ENCODE assay signal across 27 cellular contexts in genomic region chr1:156836892-156837291, GRCh38. TPM values are rescaled to one million over a fixed set of nuclear protein-coding genes. Genes with fewer than 3 reads are reported as not detected.
A peak's percentile ranks its signal among the peaks of the same experiment; 100 is the strongest.
DNase-seq lines count a peak whose midpoint lies in the region; ATAC-seq, FAIRE-seq and TF ChIP-seq lines count a peak whose summit lies in the region.
"Had no signal": no experiment of that assay in that cellular context is flagged by ENCODE, and none has a peak within 500 bp of the region (broad histone marks: within the 10 kb centered on the region; RNA-seq: fewer than 3 reads in every experiment).

No MANE protein-coding gene starts in this region.

- WGBS in H1 (ENCODE audit: extremely low coverage in 1 of 2, insufficient coverage in 1 of 2, insufficient read length in 1 of 2, insufficient replicate concordance in 2 of 2, low coverage in 1 of 2, low lambda C conversion rate in 2 of 2, missing lambda C conversion rate in 1 of 2), 2 experiments, result 89% methylated on average over 4 of the region's 4 CpGs; no CpG with 5 or more reads in 1 of the 2 experiments

- no peak for DNase-seq in activated CD4-positive, alpha-beta T cell treated with anti-CD3 and anti-CD28 coated beads, Interleukin-2, amount 10 ng/mL, durations not matched to agents 24 days and 14 days
- DNase-seq in activated CD4-positive, alpha-beta T cell treated with anti-CD3 and anti-CD28 coated beads, Interleukin-2, amount 50 U/mL, for 4 hours, result no peak
- no peak for DNase-seq in CD4-positive, CD25-positive, alpha-beta regulatory T cell
- DNase-seq in T-helper 17 cell (no peak), H1 (ENCODE audit: low read depth in 1 of 2, low spot score in 2 of 2) (no peak)
- DNase-seq: AML-193, C1 segment of cervical spinal cord, Calu3, DMS153, IMR-90, NCI-H1105, NCI-H146, NCI-H2029, NCI-H226, NCI-H510A treated with DMSO at 0.1 percent for 48 hours, NCI-H82, Peyer's patch had no signal

- intact Hi-C loops in activated CD4-positive, alpha-beta T cell treated with anti-CD3 and anti-CD28 coated beads, Interleukin-2, amount 10 ng/mL, durations not matched to agents 24 days and 14 days (cut with micrococcal nuclease), result loop anchor here (1.0 to 5.0 kb wide), 3 partner anchors 21 to 85 kb away; partner anchors contain the start of genes LRRC71 and SH2D2A

- H3K27me3 Mint-ChIP-seq in activated CD4-positive, alpha-beta T cell treated with anti-CD3 and anti-CD28 coated beads, Interleukin-2, amount 10 ng/mL, durations not matched to agents 24 days and 14 days, result peaks cover 7% of the 10 kb centered on the region
- H3K27me3 Mint-ChIP-seq in CD4-positive, CD25-positive, alpha-beta regulatory T cell, result peaks cover 6% of the 10 kb centered on the region
- peaks cover 39% of the 10 kb centered on the region for H3K27me3 Mint-ChIP-seq in T-helper 17 cell

- no peaks in the 10 kb centered on the region for H3K36me3 ChIP-seq in CD4-positive, CD25-positive, alpha-beta regulatory T cell (ENCODE audit: control insufficient read depth, insufficient read depth, low read length)
- no peaks in the 10 kb centered on the region for H3K36me3 ChIP-seq in H1 (ENCODE audit: control insufficient read depth in 2 of 4, insufficient read depth in 4 of 4, low read length in 3 of 4)
- H3K36me3 ChIP-seq: HAP-1, Peyer's patch had no signal

- H2BK20ac ChIP-seq in H1 (ENCODE audit: low read length), result no peak overlapping the region

- H3K9me3 ChIP-seq in CD4-positive, CD25-positive, alpha-beta regulatory T cell (ENCODE audit: control insufficient read depth in 2 of 2, low read length in 2 of 2), result no peaks in the 10 kb centered on the region
- H3K9me3 ChIP-seq in T-helper 17 cell (ENCODE audit: control insufficient read depth, low read length, poor library complexity, severe bottlenecking), result no peaks in the 10 kb centered on the region
- no peaks in the 10 kb centered on the region for H3K9me3 ChIP-seq in H1 (ENCODE audit: insufficient read depth in 2 of 2, low read depth in 1 of 2, low read length in 1 of 2)
- H3K9me3 ChIP-seq: HAP-1, Peyer's patch had no signal

- no peak overlapping the region for H3K27ac ChIP-seq in CD4-positive, CD25-positive, alpha-beta regulatory T cell (ENCODE audit: insufficient read depth, low read length, poor library complexity, severe bottlenecking)
- H3K27ac ChIP-seq in H1 (ENCODE audit: low read depth, low read length), result no peak overlapping the region
- H3K27ac ChIP-seq: Peyer's patch had no signal

- no peak overlapping the region for H2BK5ac ChIP-seq in H1 (ENCODE audit: low read depth, low read length)

- no peak overlapping the region for H3K14ac ChIP-seq in H1 (ENCODE audit: insufficient read length)

- H3K4ac ChIP-seq in H1 (replicated peaks; ENCODE audit: insufficient read length, low read depth, low read length), result no peak overlapping the region

- no peak overlapping the region for H3K4me3 ChIP-seq in CD4-positive, CD25-positive, alpha-beta regulatory T cell (ENCODE audit: low read depth, low read length)
- no peak overlapping the region for H3K4me3 ChIP-seq in H1 (ENCODE audit: extremely low read depth in 1 of 4, insufficient read depth in 2 of 4, low read depth in 3 of 4, low read length in 4 of 4)
- H3K4me3 ChIP-seq: HAP-1, Peyer's patch had no signal

- H2BK12ac ChIP-seq in H1 (ENCODE audit: low read depth, low read length), result 0 out of 2 replicates have a peak overlapping the region, but pooled peaks have one; percentile 27

- H2AFZ ChIP-seq in H1 (ENCODE audit: low read length), result no peak overlapping the region

- H3K79me1 ChIP-seq in H1 (ENCODE audit: low read depth, low read length), result no peaks in the 10 kb centered on the region

- H2BK15ac ChIP-seq in H1 (ENCODE audit: low read length), result no peak overlapping the region

- POLR2A ChIA-PET in H1 (lab: Charles Lee; ENCODE audit: partially characterized antibody), result no interaction called here

- H3K4me1 ChIP-seq in CD4-positive, CD25-positive, alpha-beta regulatory T cell (ENCODE audit: control insufficient read depth, insufficient read depth, low read length, poor library complexity, severe bottlenecking), result peaks cover 22% of the 10 kb centered on the region
- peaks cover 0 to 2% (median 2%) of the 10 kb centered on the region in 4 experiments; a peak in 3 of 7 replicates for H3K4me1 ChIP-seq in H1 (replicated peaks in 1 of 4; ENCODE audit: control insufficient read depth in 3 of 4, insufficient read depth in 4 of 4, low read length in 3 of 4)
- H3K4me1 ChIP-seq: HAP-1, Peyer's patch had no signal

- no peaks in the 10 kb centered on the region for H3K36me3 Mint-ChIP-seq in activated CD4-positive, alpha-beta T cell treated with anti-CD3 and anti-CD28 coated beads, Interleukin-2, amount 10 ng/mL, durations not matched to agents 24 days and 14 days (ENCODE audit: low read depth)
- no peaks in the 10 kb centered on the region for H3K36me3 Mint-ChIP-seq in CD4-positive, CD25-positive, alpha-beta regulatory T cell
- H3K36me3 Mint-ChIP-seq in T-helper 17 cell (ENCODE audit: low read depth), result peaks cover 9% of the 10 kb centered on the region
- H3K36me3 Mint-ChIP-seq: CD8-positive, alpha-beta memory T cell had no signal

- no peak overlapping the region for H3K56ac ChIP-seq in H1 (replicated peaks; ENCODE audit: insufficient read length, low read depth, low read length)

- H3K27ac Mint-ChIP-seq in activated CD4-positive, alpha-beta T cell treated with anti-CD3 and anti-CD28 coated beads, Interleukin-2, amount 10 ng/mL, durations not matched to agents 24 days and 14 days, result peak overlapping the region; percentile 89
- H3K27ac Mint-ChIP-seq in CD4-positive, CD25-positive, alpha-beta regulatory T cell, result peak overlapping the region in 2 of 3 donors; percentile 42 to 94
- peak overlapping the region; percentile 53 for H3K27ac Mint-ChIP-seq in T-helper 17 cell

- no peak for TF ChIP-seq RAD21 in H1 (IDR thresholded peaks at IDR 0.05 in 1 of 2, conservative IDR thresholded peaks at IDR 0.05 in 1 of 2; ENCODE audit: low read depth in 2 of 2, low read length in 2 of 2)

- H2AK5ac ChIP-seq in H1 (ENCODE audit: low read depth, low read length), result no peak overlapping the region

- no peaks in the 10 kb centered on the region for H3K23me2 ChIP-seq in H1 (ENCODE audit: low read depth, low read length)

- no peak overlapping the region for H3K23ac ChIP-seq in H1 (ENCODE audit: insufficient read length)

- H3K27me3 ChIP-seq in CD4-positive, CD25-positive, alpha-beta regulatory T cell (ENCODE audit: control insufficient read depth, insufficient read depth, low read length), result no peaks in the 10 kb centered on the region
- H3K27me3 ChIP-seq in H1 (replicated peaks in 1 of 4; ENCODE audit: control insufficient read depth in 3 of 4, extremely low read depth in 1 of 4, insufficient read depth in 3 of 4, low read length in 3 of 4), result peaks cover 0 to 5% (median 3%) of the 10 kb centered on the region in 4 experiments; a peak in 4 of 7 replicates
- H3K27me3 ChIP-seq: Peyer's patch had no signal

- H3K9ac ChIP-seq in H1 (replicated peaks in 1 of 4; ENCODE audit: extremely low read depth in 1 of 4, low read depth in 3 of 4, low read length in 3 of 4), result no peak overlapping the region

- no peaks in the 10 kb centered on the region for H4K20me1 ChIP-seq in H1 (replicated peaks in 1 of 2; ENCODE audit: control insufficient read depth in 1 of 2, insufficient read depth in 2 of 2, low read length in 2 of 2)

- no peak for TF ChIP-seq EP300 in H1 (IDR thresholded peaks at IDR 0.05; ENCODE audit: borderline replicate concordance in 1 of 2, low read depth in 2 of 2, low read length in 2 of 2)

- no peak overlapping the region for H4K5ac ChIP-seq in H1 (ENCODE audit: insufficient read length, low read depth, low read length)

- no peak overlapping the region for H2BK120ac ChIP-seq in H1 (replicated peaks; ENCODE audit: low read depth, low read length)

- H3K18ac ChIP-seq in H1 (ENCODE audit: extremely low read depth, low read length), result no peak overlapping the region

- H4K8ac ChIP-seq in H1 (ENCODE audit: extremely low read depth, insufficient read depth, low read length), result no peak overlapping the region

- H3K4me2 ChIP-seq in H1 (ENCODE audit: insufficient read depth in 1 of 2, low read depth in 2 of 2, low read length in 2 of 2), result no peak overlapping the region

- no peak overlapping the region for H4K91ac ChIP-seq in H1 (replicated peaks; ENCODE audit: insufficient read length, low read length)

- no peak for TF ChIP-seq CTCF in H1 (IDR thresholded peaks at IDR 0.05; ENCODE audit: control extremely low read depth in 1 of 3, insufficient read depth in 1 of 3, low read depth in 1 of 3, low read length in 3 of 3)

- H3K79me2 ChIP-seq in H1 (ENCODE audit: control insufficient read depth in 1 of 2, insufficient read depth in 2 of 2, low read length in 2 of 2), result no peaks in the 10 kb centered on the region

- CTCF ChIA-PET in H1 (lab: Charles Lee; ENCODE audit: partially characterized antibody), result interaction anchor here (1.0 to 22.0 kb wide), 20 partner anchors 11 to 216 kb away, joined by 3 to 556 read pairs (median 10); partner anchors contain the start of genes INSRR, LRRC71, NTRK1 and PEAR1

- peak overlapping the region; percentile 52 for H3K4me3 Mint-ChIP-seq in activated CD4-positive, alpha-beta T cell treated with anti-CD3 and anti-CD28 coated beads, Interleukin-2, amount 10 ng/mL, durations not matched to agents 24 days and 14 days
- H3K4me3 Mint-ChIP-seq in CD4-positive, CD25-positive, alpha-beta regulatory T cell, result no peak overlapping the region
- no peak overlapping the region for H3K4me3 Mint-ChIP-seq in T-helper 17 cell
- H3K4me3 Mint-ChIP-seq: CD8-positive, alpha-beta memory T cell had no signal

- no peak for TF ChIP-seq POLR2A in H1 (IDR thresholded peaks at IDR 0.05; ENCODE audit: control extremely low read depth in 1 of 2, low read depth in 2 of 2, low read length in 2 of 2)

- no peak for FAIRE-seq in H1 (lab: Jason Lieb, UNC)
- FAIRE-seq: GM19239 had no signal

- no peak for ATAC-seq in CD4-positive, CD25-positive, alpha-beta regulatory T cell (ENCODE audit: low read depth in 2 of 2)
- ATAC-seq in T-helper 17 cell (no peak), GM21360 (IDR thresholded peaks at IDR 0.05; ENCODE audit: unreplicated experiment) (no peak), HG03378 (IDR thresholded peaks at IDR 0.05; ENCODE audit: unreplicated experiment) (no peak), GM19467 (IDR thresholded peaks at IDR 0.05; ENCODE audit: unreplicated experiment) (no peak)

- H3K9me3 Mint-ChIP-seq in activated CD4-positive, alpha-beta T cell treated with anti-CD3 and anti-CD28 coated beads, Interleukin-2, amount 10 ng/mL, durations not matched to agents 24 days and 14 days, result no peaks in the 10 kb centered on the region
- H3K9me3 Mint-ChIP-seq in CD4-positive, CD25-positive, alpha-beta regulatory T cell, result no peaks in the 10 kb centered on the region
- H3K9me3 Mint-ChIP-seq: CD8-positive, alpha-beta memory T cell had no signal

- peaks cover 60% of the 10 kb centered on the region for H3K4me1 Mint-ChIP-seq in activated CD4-positive, alpha-beta T cell treated with anti-CD3 and anti-CD28 coated beads, Interleukin-2, amount 10 ng/mL, durations not matched to agents 24 days and 14 days
- H3K4me1 Mint-ChIP-seq in CD4-positive, CD25-positive, alpha-beta regulatory T cell, result peaks cover 7 to 42% (median 15%) of the 10 kb centered on the region in 4 donors
- peaks cover 25% of the 10 kb centered on the region for H3K4me1 Mint-ChIP-seq in T-helper 17 cell

RNA-seq across cellular contexts. Expression of gene SH2D2A, which starts 20.2 kb away (rescaled TPM):
- 277 and 282 TPM in 2 replicates for total RNA-seq in activated CD4-positive, alpha-beta T cell treated with anti-CD3 and anti-CD28 coated beads, Interleukin-2, amount 10 ng/mL, durations not matched to agents 24 days and 14 days
- 158 TPM for total RNA-seq in CD4-positive, CD25-positive, alpha-beta regulatory T cell
- polyA plus RNA-seq in CD4-positive, CD25-positive, alpha-beta regulatory T cell, result 10 to 100 TPM; 27.3 to 36.4 (median 31.2) TPM
- total RNA-seq in T-helper 17 cell, result 100 to 1,000 TPM; 129 to 137 TPM
- 3.3 and 4.5 TPM in 2 replicates for total RNA-seq in H1 (2021; fragmentation: NEBNext Ultra II Directional; extraction: Animal tissue kit (Norgen Biotek cat#: 25700))
- polyA plus RNA-seq in H1 (2011; rRNA removed), result 7.9 and 13.7 TPM in 2 replicates
- 10.1 TPM for polyA plus RNA-seq in H1 (2011; cell fraction: cytosol; rRNA removed)
- 8.8 TPM for polyA plus RNA-seq in H1 (2011; cell fraction: nucleus; rRNA removed)
- 3.1 to 8.0 TPM (median 5.5 TPM) in 4 replicates for polyA plus RNA-seq in H1 (2012, experiment 1 of 2)
- polyA plus RNA-seq in H1 (2012, experiment 2 of 2), result 4.7 TPM
- polyA plus RNA-seq in H1 (2013, experiment 1 of 2), result 5.7 TPM
- polyA plus RNA-seq in H1 (2013, experiment 2 of 2), result 5.3 TPM
- polyA minus RNA-seq in H1 (2011; rRNA and poly(A)+ RNA removed), result 0.57 and 0.78 TPM in 2 replicates
- 5.1 TPM for polyA minus RNA-seq in H1 (2011; cell fraction: cytosol; rRNA and poly(A)+ RNA removed)
- polyA minus RNA-seq in H1 (2011; cell fraction: nucleus; rRNA and poly(A)+ RNA removed), result 4.6 TPM
- total RNA-seq: IMR-90 had no signal
- polyA plus RNA-seq: IMR-90 had no signal

RNA-seq across cellular contexts. Expression of gene INSRR, which starts 22.0 kb away (rescaled TPM):
- total RNA-seq in activated CD4-positive, alpha-beta T cell treated with anti-CD3 and anti-CD28 coated beads, Interleukin-2, amount 10 ng/mL, durations not matched to agents 24 days and 14 days, result 0.68 and 0.71 TPM in 2 replicates
- total RNA-seq in CD4-positive, CD25-positive, alpha-beta regulatory T cell, result 0.07 TPM
- polyA plus RNA-seq in CD4-positive, CD25-positive, alpha-beta regulatory T cell, result not detected
- not detected for total RNA-seq in T-helper 17 cell
- total RNA-seq in H1 (2021; fragmentation: NEBNext Ultra II Directional; extraction: Animal tissue kit (Norgen Biotek cat#: 25700)), result not detected in 2 replicates
- 0.02 TPM in 2 replicates for polyA plus RNA-seq in H1 (2011; rRNA removed)
- polyA plus RNA-seq in H1 (2011; cell fraction: cytosol; rRNA removed), result not detected
- polyA plus RNA-seq in H1 (2011; cell fraction: nucleus; rRNA removed), result 0.17 TPM
- 0.03 to 0.04 TPM in 2 of 4 replicates, not detected in the others for polyA plus RNA-seq in H1 (2012, experiment 1 of 2)
- polyA plus RNA-seq in H1 (2012, experiment 2 of 2), result 0.03 TPM
- not detected for polyA plus RNA-seq in H1 (2013, experiment 1 of 2)
- under 0.01 TPM for polyA plus RNA-seq in H1 (2013, experiment 2 of 2)
- 0.07 TPM in 1 of 2 replicates, not detected in the other for polyA minus RNA-seq in H1 (2011; rRNA and poly(A)+ RNA removed)
- not detected for polyA minus RNA-seq in H1 (2011; cell fraction: cytosol; rRNA and poly(A)+ RNA removed)
- polyA minus RNA-seq in H1 (2011; cell fraction: nucleus; rRNA and poly(A)+ RNA removed), result 0.10 TPM
- total RNA-seq: A172, Calu3, G401, IMR-90, OCI-LY7, Peyer's patch had no signal
- polyA plus RNA-seq: AG04450; CD8-positive, alpha-beta memory T cell; IMR-90 had no signal

RNA-seq across cellular contexts. Expression of gene NTRK1, which starts 23.8 kb away (rescaled TPM):
- total RNA-seq in activated CD4-positive, alpha-beta T cell treated with anti-CD3 and anti-CD28 coated beads, Interleukin-2, amount 10 ng/mL, durations not matched to agents 24 days and 14 days, result 54.3 and 61.2 TPM in 2 replicates
- 0.91 TPM for total RNA-seq in CD4-positive, CD25-positive, alpha-beta regulatory T cell
- polyA plus RNA-seq in CD4-positive, CD25-positive, alpha-beta regulatory T cell, result under 1 TPM in 3 of 4 donors, not detected in 1; 0.06 to 0.44 (median 0.10) TPM
- total RNA-seq in T-helper 17 cell, result under 1 TPM; 0.34 to 0.67 TPM
- total RNA-seq in H1 (2021; fragmentation: NEBNext Ultra II Directional; extraction: Animal tissue kit (Norgen Biotek cat#: 25700)), result 0.24 and 0.27 TPM in 2 replicates
- polyA plus RNA-seq in H1 (2011; rRNA removed), result 0.12 and 0.13 TPM in 2 replicates
- 0.06 TPM for polyA plus RNA-seq in H1 (2011; cell fraction: cytosol; rRNA removed)
- polyA plus RNA-seq in H1 (2011; cell fraction: nucleus; rRNA removed), result 0.74 TPM
- polyA plus RNA-seq in H1 (2012, experiment 1 of 2), result 0.05 to 0.15 TPM (median 0.13 TPM) in 3 of 4 replicates, not detected in the other
- polyA plus RNA-seq in H1 (2012, experiment 2 of 2), result 0.05 TPM
- polyA plus RNA-seq in H1 (2013, experiment 1 of 2), result 0.18 TPM
- polyA plus RNA-seq in H1 (2013, experiment 2 of 2), result 0.06 TPM
- polyA minus RNA-seq in H1 (2011; rRNA and poly(A)+ RNA removed), result 0.12 and 0.13 TPM in 2 replicates
- not detected for polyA minus RNA-seq in H1 (2011; cell fraction: cytosol; rRNA and poly(A)+ RNA removed)
- polyA minus RNA-seq in H1 (2011; cell fraction: nucleus; rRNA and poly(A)+ RNA removed), result not detected
- total RNA-seq: Calu3, IMR-90, OCI-LY7 had no signal
- polyA plus RNA-seq: AG04450; CD8-positive, alpha-beta memory T cell; IMR-90 had no signal

RNA-seq across cellular contexts. Expression of gene PEAR1, which starts 56.6 kb away (rescaled TPM):
- total RNA-seq in activated CD4-positive, alpha-beta T cell treated with anti-CD3 and anti-CD28 coated beads, Interleukin-2, amount 10 ng/mL, durations not matched to agents 24 days and 14 days, result 0.09 and 0.21 TPM in 2 replicates
- 1.3 TPM for total RNA-seq in CD4-positive, CD25-positive, alpha-beta regulatory T cell
- not detected for polyA plus RNA-seq in CD4-positive, CD25-positive, alpha-beta regulatory T cell
- 10 to 100 TPM in 1 of 2 donors, under 1 TPM in 1; 0.42 to 17.7 TPM for total RNA-seq in T-helper 17 cell
- total RNA-seq in H1 (2021; fragmentation: NEBNext Ultra II Directional; extraction: Animal tissue kit (Norgen Biotek cat#: 25700)), result 0.71 and 0.82 TPM in 2 replicates
- polyA plus RNA-seq in H1 (2011; rRNA removed), result 0.63 and 0.77 TPM in 2 replicates
- 0.44 TPM for polyA plus RNA-seq in H1 (2011; cell fraction: cytosol; rRNA removed)
- 3.3 TPM for polyA plus RNA-seq in H1 (2011; cell fraction: nucleus; rRNA removed)
- 0.26 to 0.88 TPM (median 0.65 TPM) in 4 replicates for polyA plus RNA-seq in H1 (2012, experiment 1 of 2)
- 0.39 TPM for polyA plus RNA-seq in H1 (2012, experiment 2 of 2)
- 0.53 TPM for polyA plus RNA-seq in H1 (2013, experiment 1 of 2)
- 0.42 TPM for polyA plus RNA-seq in H1 (2013, experiment 2 of 2)
- 0.13 and 0.22 TPM in 2 replicates for polyA minus RNA-seq in H1 (2011; rRNA and poly(A)+ RNA removed)
- polyA minus RNA-seq in H1 (2011; cell fraction: cytosol; rRNA and poly(A)+ RNA removed), result 0.37 TPM
- 1.5 TPM for polyA minus RNA-seq in H1 (2011; cell fraction: nucleus; rRNA and poly(A)+ RNA removed)
- total RNA-seq: CD8-positive, alpha-beta memory T cell; OCI-LY7 had no signal
- polyA plus RNA-seq: CD8-positive, alpha-beta memory T cell had no signal

Comparison
In these comparisons a context has a peak if more than half of its experiments do, and no peak if none do; other contexts are left out.
1. RNA of gene SH2D2A, which starts 20.2 kb away (total RNA-seq): 277 to 282 TPM in activated CD4-positive, alpha-beta T cell treated with anti-CD3 and anti-CD28 coated beads, Interleukin-2, amount 10 ng/mL, durations not matched to agents 24 days and 14 days, 158 TPM in CD4-positive, CD25-positive, alpha-beta regulatory T cell (single experiment) and 129 to 137 TPM in T-helper 17 cell; 3.3 to 4.5 TPM in H1; every median in the first group is over 10 times any median in the second.
2. RNA of gene NTRK1, which starts 23.8 kb away (total RNA-seq): 54.3 to 61.2 TPM in activated CD4-positive, alpha-beta T cell treated with anti-CD3 and anti-CD28 coated beads, Interleukin-2, amount 10 ng/mL, durations not matched to agents 24 days and 14 days; 0.91 TPM in CD4-positive, CD25-positive, alpha-beta regulatory T cell (single experiment), 0.34 to 0.67 TPM in T-helper 17 cell and 0.24 to 0.27 TPM in H1; every median in the first group is over 10 times any median in the second.
3. Peak in every context shown above with its lines, with median percentiles within 50 percentile points of each other: H3K27ac Mint-ChIP-seq.